Comparison of ENCODE assay signal across 1 cellular context in genomic region chr10:8379906-8380832, GRCh38.
TF ChIP-seq lines count a peak whose summit lies in the region.

No MANE protein-coding gene starts in this region.

TF ChIP-seq in A549, 52 proteins besides CTCF, POLR2A, EP300 and RAD21 (continued from another document):
- TF ChIP-seq ZFP36 (IDR thresholded peaks at IDR 0.05; ENCODE audit: borderline replicate concordance, partially characterized antibody), result peak; percentile 47
- TF ChIP-seq CHD2 (IDR thresholded peaks at IDR 0.05; ENCODE audit: low read length, partially characterized antibody), result no peak
- peak; percentile 87 for TF ChIP-seq HDAC2 (IDR thresholded peaks at IDR 0.05)
- TF ChIP-seq, protein P1, sequence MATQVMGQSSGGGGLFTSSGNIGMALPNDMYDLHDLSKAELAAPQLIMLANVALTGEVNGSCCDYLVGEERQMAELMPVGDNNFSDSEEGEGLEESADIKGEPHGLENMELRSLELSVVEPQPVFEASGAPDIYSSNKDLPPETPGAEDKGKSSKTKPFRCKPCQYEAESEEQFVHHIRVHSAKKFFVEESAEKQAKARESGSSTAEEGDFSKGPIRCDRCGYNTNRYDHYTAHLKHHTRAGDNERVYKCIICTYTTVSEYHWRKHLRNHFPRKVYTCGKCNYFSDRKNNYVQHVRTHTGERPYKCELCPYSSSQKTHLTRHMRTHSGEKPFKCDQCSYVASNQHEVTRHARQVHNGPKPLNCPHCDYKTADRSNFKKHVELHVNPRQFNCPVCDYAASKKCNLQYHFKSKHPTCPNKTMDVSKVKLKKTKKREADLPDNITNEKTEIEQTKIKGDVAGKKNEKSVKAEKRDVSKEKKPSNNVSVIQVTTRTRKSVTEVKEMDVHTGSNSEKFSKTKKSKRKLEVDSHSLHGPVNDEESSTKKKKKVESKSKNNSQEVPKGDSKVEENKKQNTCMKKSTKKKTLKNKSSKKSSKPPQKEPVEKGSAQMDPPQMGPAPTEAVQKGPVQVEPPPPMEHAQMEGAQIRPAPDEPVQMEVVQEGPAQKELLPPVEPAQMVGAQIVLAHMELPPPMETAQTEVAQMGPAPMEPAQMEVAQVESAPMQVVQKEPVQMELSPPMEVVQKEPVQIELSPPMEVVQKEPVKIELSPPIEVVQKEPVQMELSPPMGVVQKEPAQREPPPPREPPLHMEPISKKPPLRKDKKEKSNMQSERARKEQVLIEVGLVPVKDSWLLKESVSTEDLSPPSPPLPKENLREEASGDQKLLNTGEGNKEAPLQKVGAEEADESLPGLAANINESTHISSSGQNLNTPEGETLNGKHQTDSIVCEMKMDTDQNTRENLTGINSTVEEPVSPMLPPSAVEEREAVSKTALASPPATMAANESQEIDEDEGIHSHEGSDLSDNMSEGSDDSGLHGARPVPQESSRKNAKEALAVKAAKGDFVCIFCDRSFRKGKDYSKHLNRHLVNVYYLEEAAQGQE (IDR thresholded peaks at IDR 0.05), result no peak
- TF ChIP-seq NR3C1 (IDR thresholded peaks at IDR 0.05), result no peak
- no peak for TF ChIP-seq HOXB13 (CRISPR knock-in tag; IDR thresholded peaks at IDR 0.05; ENCODE audit: low read depth)
- TF ChIP-seq ELK1 (IDR thresholded peaks at IDR 0.05; ENCODE audit: low read depth, low read length), result no peak
